Comparison of ENCODE assay signal across 1 cellular context in the genomic region with DNA sequence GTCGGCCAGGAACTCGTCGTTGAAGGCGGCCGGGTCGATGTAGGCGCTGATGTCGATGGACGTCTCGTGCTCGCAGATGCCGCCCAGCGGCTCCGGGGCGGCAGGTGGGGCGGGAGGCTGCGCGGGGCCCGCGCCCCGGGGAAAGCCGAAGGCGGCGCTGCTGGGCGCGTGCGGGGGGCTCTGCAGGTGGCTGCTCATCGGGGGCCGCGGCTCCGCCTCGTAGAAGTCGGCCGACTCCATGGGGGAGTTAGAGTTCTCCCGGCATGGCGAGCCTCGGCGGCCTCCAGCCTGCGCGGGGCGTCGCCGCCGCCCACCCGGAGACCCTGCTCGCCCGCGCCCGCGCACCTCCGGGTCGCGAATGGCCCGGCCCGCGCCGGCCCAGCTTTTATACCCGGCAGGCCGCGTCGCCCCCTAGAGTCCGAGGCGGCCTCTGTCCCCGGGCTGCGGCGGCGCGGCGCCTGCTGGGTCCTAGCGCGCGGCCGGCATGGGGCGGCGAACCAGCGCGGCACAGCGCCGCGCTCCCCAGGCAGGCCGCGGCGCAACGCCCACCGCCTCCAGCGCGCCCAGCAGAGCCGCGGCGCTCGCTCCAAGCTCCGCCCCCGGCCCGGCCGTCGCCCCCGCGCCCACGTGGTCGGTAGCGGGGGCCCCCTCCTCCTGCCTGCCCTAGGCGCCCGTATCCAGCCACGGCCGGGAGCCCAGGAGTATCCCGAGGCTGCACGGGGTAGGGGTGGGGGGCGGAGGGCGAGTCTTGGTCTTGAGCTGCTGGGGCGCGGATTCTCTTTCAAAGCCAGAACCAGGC.
TF ChIP-seq lines count a peak whose summit lies in the region.

Gene CEBPA, minus strand, starts transcription at position 360 of the 799 bp plus-strand sequence. Its CDS starts 120 bp downstream, at position 240.

TF ChIP-seq in HepG2, 621 proteins besides CTCF, POLR2A, EP300 and RAD21 (continued from another document and continues in another):
- TF ChIP-seq ZNF281 (CRISPR knock-in tag; IDR thresholded peaks at IDR 0.05; ENCODE audit: borderline replicate concordance) = 0 out of 2 replicates have a peak, but pooled peaks have one; percentile 13
- TF ChIP-seq AGO2 (optimal IDR thresholded peaks at IDR 0.05; ENCODE audit: low read depth, low read length) = peak; percentile 87
- TF ChIP-seq ZBTB3 (CRISPR knock-in tag; IDR thresholded peaks at IDR 0.05; ENCODE audit: borderline replicate concordance, low read depth) = no peak; the same call in 1 of the 2 replicates
- no peak for TF ChIP-seq SRSF4 (IDR thresholded peaks at IDR 0.05; ENCODE audit: low read depth, low read length, poor library complexity, severe bottlenecking)
- no peak; the same call in 1 of the 2 replicates for TF ChIP-seq ZNF557 (CRISPR knock-in tag; IDR thresholded peaks at IDR 0.05)
- TF ChIP-seq, protein P1, sequence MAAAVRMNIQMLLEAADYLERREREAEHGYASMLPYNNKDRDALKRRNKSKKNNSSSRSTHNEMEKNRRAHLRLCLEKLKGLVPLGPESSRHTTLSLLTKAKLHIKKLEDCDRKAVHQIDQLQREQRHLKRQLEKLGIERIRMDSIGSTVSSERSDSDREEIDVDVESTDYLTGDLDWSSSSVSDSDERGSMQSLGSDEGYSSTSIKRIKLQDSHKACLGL (CRISPR knock-in tag; IDR thresholded peaks at IDR 0.05) = 0 out of 2 replicates have a peak, but pooled peaks have one; percentile 24
- TF ChIP-seq, protein P2, sequence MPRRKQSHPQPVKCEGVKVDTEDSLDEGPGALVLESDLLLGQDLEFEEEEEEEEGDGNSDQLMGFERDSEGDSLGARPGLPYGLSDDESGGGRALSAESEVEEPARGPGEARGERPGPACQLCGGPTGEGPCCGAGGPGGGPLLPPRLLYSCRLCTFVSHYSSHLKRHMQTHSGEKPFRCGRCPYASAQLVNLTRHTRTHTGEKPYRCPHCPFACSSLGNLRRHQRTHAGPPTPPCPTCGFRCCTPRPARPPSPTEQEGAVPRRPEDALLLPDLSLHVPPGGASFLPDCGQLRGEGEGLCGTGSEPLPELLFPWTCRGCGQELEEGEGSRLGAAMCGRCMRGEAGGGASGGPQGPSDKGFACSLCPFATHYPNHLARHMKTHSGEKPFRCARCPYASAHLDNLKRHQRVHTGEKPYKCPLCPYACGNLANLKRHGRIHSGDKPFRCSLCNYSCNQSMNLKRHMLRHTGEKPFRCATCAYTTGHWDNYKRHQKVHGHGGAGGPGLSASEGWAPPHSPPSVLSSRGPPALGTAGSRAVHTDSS (CRISPR knock-in tag; conservative IDR thresholded peaks at IDR 0.05) = no peak
- TF ChIP-seq ZNF367 (CRISPR knock-in tag; IDR thresholded peaks at IDR 0.05; ENCODE audit: borderline replicate concordance) = peak; percentile 19; the same call in 1 of the 2 replicates
- TF ChIP-seq, protein P3, sequence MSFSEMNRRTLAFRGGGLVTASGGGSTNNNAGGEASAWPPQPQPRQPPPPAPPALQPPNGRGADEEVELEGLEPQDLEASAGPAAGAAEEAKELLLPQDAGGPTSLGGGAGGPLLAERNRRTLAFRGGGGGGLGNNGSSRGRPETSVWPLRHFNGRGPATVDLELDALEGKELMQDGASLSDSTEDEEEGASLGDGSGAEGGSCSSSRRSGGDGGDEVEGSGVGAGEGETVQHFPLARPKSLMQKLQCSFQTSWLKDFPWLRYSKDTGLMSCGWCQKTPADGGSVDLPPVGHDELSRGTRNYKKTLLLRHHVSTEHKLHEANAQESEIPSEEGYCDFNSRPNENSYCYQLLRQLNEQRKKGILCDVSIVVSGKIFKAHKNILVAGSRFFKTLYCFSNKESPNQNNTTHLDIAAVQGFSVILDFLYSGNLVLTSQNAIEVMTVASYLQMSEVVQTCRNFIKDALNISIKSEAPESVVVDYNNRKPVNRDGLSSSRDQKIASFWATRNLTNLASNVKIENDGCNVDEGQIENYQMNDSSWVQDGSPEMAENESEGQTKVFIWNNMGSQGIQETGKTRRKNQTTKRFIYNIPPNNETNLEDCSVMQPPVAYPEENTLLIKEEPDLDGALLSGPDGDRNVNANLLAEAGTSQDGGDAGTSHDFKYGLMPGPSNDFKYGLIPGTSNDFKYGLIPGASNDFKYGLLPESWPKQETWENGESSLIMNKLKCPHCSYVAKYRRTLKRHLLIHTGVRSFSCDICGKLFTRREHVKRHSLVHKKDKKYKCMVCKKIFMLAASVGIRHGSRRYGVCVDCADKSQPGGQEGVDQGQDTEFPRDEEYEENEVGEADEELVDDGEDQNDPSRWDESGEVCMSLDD (CRISPR knock-in tag; IDR thresholded peaks at IDR 0.05; ENCODE audit: borderline replicate concordance) = 0 out of 2 replicates have a peak, but pooled peaks have one; percentile 17
- TF ChIP-seq ZEB1 (IDR thresholded peaks at IDR 0.05; ENCODE audit: insufficient replicate concordance, low read depth) = no peak
- 0 out of 2 replicates have a peak, but pooled peaks have one; percentile 25 for TF ChIP-seq HDAC2 (CRISPR knock-in tag; IDR thresholded peaks at IDR 0.05)
- no peak for TF ChIP-seq BRCA1 (CRISPR knock-in tag; IDR thresholded peaks at IDR 0.05)
- TF ChIP-seq CBX1 (IDR thresholded peaks at IDR 0.05; ENCODE audit: low read depth) = peak; percentile 39
- TF ChIP-seq, protein P4, sequence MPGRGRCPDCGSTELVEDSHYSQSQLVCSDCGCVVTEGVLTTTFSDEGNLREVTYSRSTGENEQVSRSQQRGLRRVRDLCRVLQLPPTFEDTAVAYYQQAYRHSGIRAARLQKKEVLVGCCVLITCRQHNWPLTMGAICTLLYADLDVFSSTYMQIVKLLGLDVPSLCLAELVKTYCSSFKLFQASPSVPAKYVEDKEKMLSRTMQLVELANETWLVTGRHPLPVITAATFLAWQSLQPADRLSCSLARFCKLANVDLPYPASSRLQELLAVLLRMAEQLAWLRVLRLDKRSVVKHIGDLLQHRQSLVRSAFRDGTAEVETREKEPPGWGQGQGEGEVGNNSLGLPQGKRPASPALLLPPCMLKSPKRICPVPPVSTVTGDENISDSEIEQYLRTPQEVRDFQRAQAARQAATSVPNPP (CRISPR knock-in tag; IDR thresholded peaks at IDR 0.05) = peak; percentile 79; the same call in 1 of the 2 replicates
- TF ChIP-seq, protein P5, sequence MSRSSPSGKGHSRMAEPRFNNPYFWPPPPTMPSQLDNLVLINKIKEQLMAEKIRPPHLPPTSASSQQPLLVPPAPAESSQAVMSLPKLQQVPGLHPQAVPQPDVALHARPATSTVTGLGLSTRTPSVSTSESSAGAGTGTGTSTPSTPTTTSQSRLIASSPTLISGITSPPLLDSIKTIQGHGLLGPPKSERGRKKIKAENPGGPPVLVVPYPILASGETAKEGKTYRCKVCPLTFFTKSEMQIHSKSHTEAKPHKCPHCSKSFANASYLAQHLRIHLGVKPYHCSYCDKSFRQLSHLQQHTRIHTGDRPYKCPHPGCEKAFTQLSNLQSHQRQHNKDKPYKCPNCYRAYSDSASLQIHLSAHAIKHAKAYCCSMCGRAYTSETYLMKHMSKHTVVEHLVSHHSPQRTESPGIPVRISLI (CRISPR knock-in tag; IDR thresholded peaks at IDR 0.05; ENCODE audit: borderline replicate concordance) = no peak
- TF ChIP-seq DPF2 (CRISPR knock-in tag; IDR thresholded peaks at IDR 0.05; ENCODE audit: borderline replicate concordance, low read depth) = no peak
- TF ChIP-seq KDM4B (CRISPR knock-in tag; IDR thresholded peaks at IDR 0.05) = no peak
- TF ChIP-seq CREB3 (CRISPR knock-in tag; IDR thresholded peaks at IDR 0.05) = peak; percentile 38
- TF ChIP-seq FOXO1 (CRISPR knock-in tag; IDR thresholded peaks at IDR 0.05) = peak; percentile 39; the same call in 1 of the 2 replicates
- TF ChIP-seq KMT2A (CRISPR knock-in tag; IDR thresholded peaks at IDR 0.05) = peak; percentile 49; the same call in 1 of the 2 replicates
- peak; percentile 91 for TF ChIP-seq PRMT3 (CRISPR knock-in tag; IDR thresholded peaks at IDR 0.05; ENCODE audit: borderline replicate concordance, low read depth)
- TF ChIP-seq IRX3 (CRISPR knock-in tag; IDR thresholded peaks at IDR 0.05; ENCODE audit: borderline replicate concordance, low read depth) = peak; percentile 93
- no peak for TF ChIP-seq ATF6 (CRISPR knock-in tag; conservative IDR thresholded peaks at IDR 0.05)
- peak; percentile 58; the same call in 1 of the 2 replicates for TF ChIP-seq ZNF766 (CRISPR knock-in tag; IDR thresholded peaks at IDR 0.05; ENCODE audit: borderline replicate concordance)
- TF ChIP-seq, protein P6, sequence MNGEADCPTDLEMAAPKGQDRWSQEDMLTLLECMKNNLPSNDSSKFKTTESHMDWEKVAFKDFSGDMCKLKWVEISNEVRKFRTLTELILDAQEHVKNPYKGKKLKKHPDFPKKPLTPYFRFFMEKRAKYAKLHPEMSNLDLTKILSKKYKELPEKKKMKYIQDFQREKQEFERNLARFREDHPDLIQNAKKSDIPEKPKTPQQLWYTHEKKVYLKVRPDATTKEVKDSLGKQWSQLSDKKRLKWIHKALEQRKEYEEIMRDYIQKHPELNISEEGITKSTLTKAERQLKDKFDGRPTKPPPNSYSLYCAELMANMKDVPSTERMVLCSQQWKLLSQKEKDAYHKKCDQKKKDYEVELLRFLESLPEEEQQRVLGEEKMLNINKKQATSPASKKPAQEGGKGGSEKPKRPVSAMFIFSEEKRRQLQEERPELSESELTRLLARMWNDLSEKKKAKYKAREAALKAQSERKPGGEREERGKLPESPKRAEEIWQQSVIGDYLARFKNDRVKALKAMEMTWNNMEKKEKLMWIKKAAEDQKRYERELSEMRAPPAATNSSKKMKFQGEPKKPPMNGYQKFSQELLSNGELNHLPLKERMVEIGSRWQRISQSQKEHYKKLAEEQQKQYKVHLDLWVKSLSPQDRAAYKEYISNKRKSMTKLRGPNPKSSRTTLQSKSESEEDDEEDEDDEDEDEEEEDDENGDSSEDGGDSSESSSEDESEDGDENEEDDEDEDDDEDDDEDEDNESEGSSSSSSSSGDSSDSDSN (CRISPR knock-in tag; IDR thresholded peaks at IDR 0.05) = peak; percentile 81
- TF ChIP-seq KLF16 (CRISPR knock-in tag; IDR thresholded peaks at IDR 0.05) = peak in 1 of 2 experiments; percentile 59; a peak in 1 of 4 replicates
- TF ChIP-seq ZNF446 (CRISPR knock-in tag; IDR thresholded peaks at IDR 0.05) = peak; percentile 70; the same call in 1 of the 2 replicates
- TF ChIP-seq PTBP1 (IDR thresholded peaks at IDR 0.05; ENCODE audit: low read depth, low read length, poor library complexity, severe bottlenecking) = no peak
- no peak for TF ChIP-seq ATM (IDR thresholded peaks at IDR 0.05; ENCODE audit: borderline replicate concordance)
- 0 out of 2 replicates have a peak, but pooled peaks have one; percentile 11 for TF ChIP-seq HNF4A (CRISPR knock-in tag; IDR thresholded peaks at IDR 0.05)
- TF ChIP-seq PRPF4 (IDR thresholded peaks at IDR 0.05; ENCODE audit: low read depth, low read length, poor library complexity, severe bottlenecking) = no peak
- TF ChIP-seq ASH2L (IDR thresholded peaks at IDR 0.05; ENCODE audit: insufficient read length, low read depth, low read length) = no peak
- TF ChIP-seq ZNF749 (CRISPR knock-in tag; IDR thresholded peaks at IDR 0.05; ENCODE audit: borderline replicate concordance) = peak; percentile 79
- TF ChIP-seq SP4 (CRISPR knock-in tag; IDR thresholded peaks at IDR 0.05) = peak; percentile 93
- no peak for TF ChIP-seq ZNF724P (CRISPR knock-in tag; IDR thresholded peaks at IDR 0.05; ENCODE audit: borderline replicate concordance)
- TF ChIP-seq, protein P7, sequence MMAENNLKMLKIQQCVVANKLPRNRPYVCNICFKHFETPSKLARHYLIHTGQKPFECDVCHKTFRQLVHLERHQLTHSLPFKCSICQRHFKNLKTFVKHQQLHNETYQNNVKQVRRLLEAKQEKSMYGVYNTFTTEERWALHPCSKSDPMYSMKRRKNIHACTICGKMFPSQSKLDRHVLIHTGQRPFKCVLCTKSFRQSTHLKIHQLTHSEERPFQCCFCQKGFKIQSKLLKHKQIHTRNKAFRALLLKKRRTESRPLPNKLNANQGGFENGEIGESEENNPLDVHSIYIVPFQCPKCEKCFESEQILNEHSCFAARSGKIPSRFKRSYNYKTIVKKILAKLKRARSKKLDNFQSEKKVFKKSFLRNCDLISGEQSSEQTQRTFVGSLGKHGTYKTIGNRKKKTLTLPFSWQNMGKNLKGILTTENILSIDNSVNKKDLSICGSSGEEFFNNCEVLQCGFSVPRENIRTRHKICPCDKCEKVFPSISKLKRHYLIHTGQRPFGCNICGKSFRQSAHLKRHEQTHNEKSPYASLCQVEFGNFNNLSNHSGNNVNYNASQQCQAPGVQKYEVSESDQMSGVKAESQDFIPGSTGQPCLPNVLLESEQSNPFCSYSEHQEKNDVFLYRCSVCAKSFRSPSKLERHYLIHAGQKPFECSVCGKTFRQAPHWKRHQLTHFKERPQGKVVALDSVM (CRISPR knock-in tag; IDR thresholded peaks at IDR 0.05) = peak; percentile 78; the same call in 1 of the 2 replicates
- TF ChIP-seq PHF20 (CRISPR knock-in tag; IDR thresholded peaks at IDR 0.05) = no peak
